In the genomic region with DNA sequence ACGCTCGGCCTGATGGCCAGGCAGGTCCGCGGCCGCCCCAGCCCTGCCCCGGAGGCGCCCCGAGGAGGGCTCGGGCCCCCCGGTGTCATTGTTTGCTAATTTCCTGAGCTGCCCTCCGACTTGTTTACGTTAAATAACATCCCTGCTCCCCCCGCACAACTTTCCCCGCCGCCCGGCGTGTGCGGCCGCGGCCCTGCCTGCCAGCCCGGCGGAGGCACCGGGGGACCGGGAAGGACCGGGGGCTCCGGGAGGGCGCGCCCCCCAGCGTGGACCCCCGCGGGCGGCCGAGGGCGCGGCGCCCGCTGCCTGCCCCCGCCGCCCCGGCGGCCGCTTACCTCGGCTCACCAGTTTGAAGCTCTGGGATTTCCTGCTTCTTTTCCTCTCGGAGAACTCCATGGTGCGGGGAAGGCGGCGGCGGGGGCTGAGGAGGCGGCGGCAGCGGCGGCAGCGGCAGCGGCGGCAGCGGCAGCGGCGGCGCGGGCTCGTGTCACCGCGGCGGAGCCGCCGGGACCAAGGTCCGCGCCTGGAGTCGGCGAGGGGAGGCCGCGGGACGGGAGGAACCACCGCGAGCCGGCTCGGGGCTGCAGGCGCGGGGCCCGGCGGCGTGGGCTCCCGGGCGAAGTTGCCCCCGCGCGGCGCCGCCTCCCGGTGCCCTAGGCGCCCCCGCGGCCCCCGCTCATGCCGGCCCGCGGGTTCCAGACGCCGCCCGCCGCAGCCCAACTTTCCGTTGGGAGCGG, we compare ENCODE assay signal across 8 cellular contexts. TPM values are rescaled to one million over a fixed set of nuclear protein-coding genes. Genes with fewer than 3 reads are reported as not detected.
A peak's percentile ranks its signal among the peaks of the same experiment; 100 is the strongest.
DNase-seq lines count a peak whose midpoint lies in the region; ATAC-seq and TF ChIP-seq lines count a peak whose summit lies in the region.

No MANE protein-coding gene starts in this region.

- no peak overlapping the region for H3K27ac Mint-ChIP-seq in CD8-positive, alpha-beta T cell
- no peak overlapping the region for H3K27ac Mint-ChIP-seq in IgD-negative memory B cell

- H3K4me3 Mint-ChIP-seq in CD8-positive, alpha-beta T cell = peak overlapping the region; percentile 77
- H3K4me3 Mint-ChIP-seq in IgD-negative memory B cell = peak overlapping the region; percentile 75 to 88 (median 80)

- peak overlapping the region; percentile 62 for H3K56ac ChIP-seq in mesendoderm (ENCODE audit: low read length)

- H3K4ac ChIP-seq in mesendoderm (ENCODE audit: low read depth, low read length) = peak overlapping the region; percentile 67

- POLR2A ChIA-PET in CD8-positive, alpha-beta T cell (lab: Charles Lee) = no interaction called here

- peak overlapping the region; percentile 51 for H3K4me2 ChIP-seq in mesendoderm (ENCODE audit: low read length)

- intact Hi-C loops in CD8-positive, alpha-beta T cell (cut with DNase I, micrococcal nuclease) = no loop called here
- intact Hi-C loops in dorsolateral prefrontal cortex (cut with DNase I) (no loop called here), vagina (cut with DNase I) (no loop called here)

- H3K79me2 ChIP-seq in mesendoderm (ENCODE audit: control insufficient read depth, insufficient read depth, low read length) = no peaks in the 10 kb centered on the region

- no peak overlapping the region for H2BK15ac ChIP-seq in mesendoderm (replicated peaks; ENCODE audit: low read depth)

- no CpG with 5 or more reads among the region's 103 CpGs for WGBS in mesendoderm (ENCODE audit: extremely low coverage, insufficient coverage, low lambda C conversion rate)

- H3K18ac ChIP-seq in mesendoderm (ENCODE audit: low read length) = peak overlapping the region; percentile 93

- no peaks in the 10 kb centered on the region for H3K79me1 ChIP-seq in mesendoderm (ENCODE audit: low read length)

- no peak for DNase-seq in CD8-positive, alpha-beta T cell
- DNase-seq in dorsolateral prefrontal cortex = peak in 1 of 10 donors; percentile 25
- DNase-seq in mesendoderm = peak; percentile 32
- DNase-seq in vagina (ENCODE audit: extremely low spot score in 2 of 2) = no peak
- no peak for DNase-seq in foreskin melanocyte
- DNase-seq in GDM1 (lab: John Stamatoyannopoulos, UW) = no peak
- DNase-seq in NCI-H446 (lab: John Stamatoyannopoulos, UW) = no peak

- no peak overlapping the region for H3K23ac ChIP-seq in mesendoderm (ENCODE audit: low read length)

- H3K36me3 Mint-ChIP-seq in CD8-positive, alpha-beta T cell = no peaks in the 10 kb centered on the region
- H3K36me3 Mint-ChIP-seq in IgD-negative memory B cell = no peaks in the 10 kb centered on the region

- no peak overlapping the region for H3K27ac ChIP-seq in CD8-positive, alpha-beta T cell (ENCODE audit: low read depth, low read length)
- H3K27ac ChIP-seq in dorsolateral prefrontal cortex = peak overlapping the region in 11 of 59 donors; percentile 8 to 78 (median 39)
- no peak overlapping the region for H3K27ac ChIP-seq in mesendoderm (ENCODE audit: low read depth, low read length)
- H3K27ac ChIP-seq in vagina = peak overlapping the region; percentile 70

- no peaks in the 10 kb centered on the region for H3K36me3 ChIP-seq in CD8-positive, alpha-beta T cell (ENCODE audit: insufficient read depth, low read length)
- H3K36me3 ChIP-seq in mesendoderm (ENCODE audit: control insufficient read depth, insufficient read depth, low read length) (no peaks in the 10 kb centered on the region), vagina (no peaks in the 10 kb centered on the region)

- peaks cover 22% of the 10 kb centered on the region for H3K27me3 ChIP-seq in CD8-positive, alpha-beta T cell (ENCODE audit: insufficient read depth, low read length)
- H3K27me3 ChIP-seq in dorsolateral prefrontal cortex (peaks cover 0 to 46% (median 3%) of the 10 kb centered on the region in 45 donors), mesendoderm (ENCODE audit: insufficient read depth, low read length, poor library complexity) (peaks cover 2% of the 10 kb centered on the region), vagina (no peaks in the 10 kb centered on the region)

- H3K27me3 Mint-ChIP-seq in CD8-positive, alpha-beta T cell (ENCODE audit: low read depth) = peaks cover 65% of the 10 kb centered on the region
- H3K27me3 Mint-ChIP-seq in IgD-negative memory B cell = peaks cover 33% of the 10 kb centered on the region

- H2BK120ac ChIP-seq in mesendoderm (ENCODE audit: low read depth, low read length) = no peak overlapping the region

- H3K4me1 ChIP-seq in CD8-positive, alpha-beta T cell (ENCODE audit: insufficient read depth, low read length) = no peaks in the 10 kb centered on the region
- H3K4me1 ChIP-seq in mesendoderm (ENCODE audit: control insufficient read depth, low read depth, low read length) (no peaks in the 10 kb centered on the region), vagina (peaks cover 11% of the 10 kb centered on the region)

- H4K5ac ChIP-seq in mesendoderm (ENCODE audit: low read length) = no peak overlapping the region

- no peak overlapping the region for H2AK5ac ChIP-seq in mesendoderm (ENCODE audit: low read length)

- H3K4me1 Mint-ChIP-seq in CD8-positive, alpha-beta T cell (ENCODE audit: low read depth) = peaks cover 12% of the 10 kb centered on the region
- peaks cover 0 to 7% (median 5%) of the 10 kb centered on the region in 3 donors for H3K4me1 Mint-ChIP-seq in IgD-negative memory B cell

- no peaks in the 10 kb centered on the region for H3K9me3 Mint-ChIP-seq in CD8-positive, alpha-beta T cell
- no peaks in the 10 kb centered on the region for H3K9me3 Mint-ChIP-seq in IgD-negative memory B cell

- no peak overlapping the region for H4K8ac ChIP-seq in mesendoderm (ENCODE audit: low read depth, low read length)

- no peak for TF ChIP-seq CTCF in CD8-positive, alpha-beta T cell (IDR thresholded peaks at IDR 0.05)
- TF ChIP-seq CTCF in dorsolateral prefrontal cortex (IDR thresholded peaks at IDR 0.05 in 54 of 56, conservative IDR thresholded peaks at IDR 0.05 in 2 of 56; ENCODE audit: low read depth in 1 of 56, partially characterized antibody in 56 of 56) = no peak
- TF ChIP-seq CTCF in vagina (IDR thresholded peaks at IDR 0.05) = no peak

- H3K9me3 ChIP-seq in CD8-positive, alpha-beta T cell (ENCODE audit: low read length) = no peaks in the 10 kb centered on the region
- no peaks in the 10 kb centered on the region for H3K9me3 ChIP-seq in vagina

- no peak for TF ChIP-seq POLR2A in vagina (IDR thresholded peaks at IDR 0.05)

- ATAC-seq in CD8-positive, alpha-beta T cell = no peak

- H3K9ac ChIP-seq in mesendoderm (ENCODE audit: low read length) = peak overlapping the region; percentile 32

- no peak overlapping the region for H3K4me3 ChIP-seq in CD8-positive, alpha-beta T cell (ENCODE audit: low read depth, low read length)
- H3K4me3 ChIP-seq in dorsolateral prefrontal cortex (peak overlapping the region; percentile 24 to 69 (median 56)), mesendoderm (ENCODE audit: low read length) (peak overlapping the region; percentile 19), vagina (peak overlapping the region; percentile 49 to 73)

- no peak overlapping the region for H2BK5ac ChIP-seq in mesendoderm (ENCODE audit: low read length)

- CTCF ChIA-PET in CD8-positive, alpha-beta T cell (lab: Charles Lee) = interaction anchor here (1.7 kb wide), 1 partner anchor 156 kb away, joined by 3 read pairs; no protein-coding TSS in a partner anchor

RNA-seq across cellular contexts. Expression of a gene that starts 0.5 kb away (rescaled TPM):
- total RNA-seq in CD8-positive, alpha-beta T cell = not detected
- polyA plus RNA-seq in IgD-negative memory B cell = not detected
- total RNA-seq in dorsolateral prefrontal cortex (10 to 100 TPM in 95 of 120 experiments, 1 to 10 TPM in 25; 6.4 to 29.9 (median 12.8) TPM), vagina (16.2 TPM)
- polyA plus RNA-seq in mesendoderm (2013, experiment 1 of 2) = 4.3 TPM
- 4.6 TPM for polyA plus RNA-seq in mesendoderm (2013, experiment 2 of 2)

RNA-seq across cellular contexts. Expression of a gene that starts 58.5 kb away (rescaled TPM):
- 10 to 100 TPM; 29.4 to 29.6 TPM for total RNA-seq in CD8-positive, alpha-beta T cell
- 30.5 TPM for polyA plus RNA-seq in IgD-negative memory B cell
- total RNA-seq in dorsolateral prefrontal cortex = 10 to 100 TPM; 16.6 to 41.9 (median 29.6) TPM
- polyA plus RNA-seq in mesendoderm (2013, experiment 1 of 2) = 16.0 TPM
- 16.7 TPM for polyA plus RNA-seq in mesendoderm (2013, experiment 2 of 2)
- 25.8 TPM for total RNA-seq in vagina

Comparison
In these comparisons a context has a peak if more than half of its experiments do, and no peak if none do; other contexts are left out.
1. RNA of a gene that starts 0.5 kb away (total RNA-seq): 16.2 TPM in vagina (single experiment) and 6.4 to 29.9 TPM in dorsolateral prefrontal cortex; not detected in CD8-positive, alpha-beta T cell; every median in the first group is over 4 times any median in the second.